ENCODE assay signal across 8 cellular contexts in genomic region chr2:161415041-161415440, GRCh38. TPM values are rescaled to one million over a fixed set of nuclear protein-coding genes. Genes with fewer than 3 reads are reported as not detected.
DNase-seq lines count a peak whose midpoint lies in the region; ATAC-seq, FAIRE-seq and TF ChIP-seq lines count a peak whose summit lies in the region.

No MANE protein-coding gene starts in this region.

- H3K27me3 ChIP-seq in PC-9 (ENCODE audit: insufficient read depth, low read depth) (no peaks in the 10 kb centered on the region), endothelial cell of umbilical vein (ENCODE audit: control insufficient read depth in 2 of 2, insufficient read depth in 2 of 2, low read length in 2 of 2) (peaks cover 49 to 56% of the 10 kb centered on the region in 2 experiments)

- FAIRE-seq in endothelial cell of umbilical vein (lab: Jason Lieb, UNC), result no peak

- peak; percentile 30 for ATAC-seq in HG02610 (IDR thresholded peaks at IDR 0.05; ENCODE audit: unreplicated experiment)
- ATAC-seq in sciatic nerve, result peak; percentile 10
- ATAC-seq in esophagus mucosa, result no peak

- H3K9me1 ChIP-seq in endothelial cell of umbilical vein (replicated peaks; ENCODE audit: control insufficient read depth, extremely low read depth, insufficient read depth, low read length), result no peaks in the 10 kb centered on the region

- no peaks in the 10 kb centered on the region for H3K9me3 ChIP-seq in PC-9 (ENCODE audit: insufficient read depth, low read depth)
- no peaks in the 10 kb centered on the region for H3K9me3 ChIP-seq in endothelial cell of umbilical vein (replicated peaks; ENCODE audit: control insufficient read depth, insufficient read depth, low read length)

- H3K27ac ChIP-seq in PC-9 (no peak overlapping the region), endothelial cell of umbilical vein (ENCODE audit: insufficient read depth, low read depth, low read length) (no peak overlapping the region)

- 0 out of 2 replicates have a peak, but pooled peaks cover 5% of the 10 kb centered on the region for H3F3A ChIP-seq in PC-9 (ENCODE audit: insufficient read depth, low read depth)

- H3K4me2 ChIP-seq in PC-9 (peak overlapping the region; percentile 46; the same call in 1 of the 2 replicates), endothelial cell of umbilical vein (ENCODE audit: insufficient read depth, low read length) (peak overlapping the region; percentile 30)

- no peaks in the 10 kb centered on the region for H3K79me2 ChIP-seq in PC-9 (ENCODE audit: low read depth)
- no peaks in the 10 kb centered on the region for H3K79me2 ChIP-seq in endothelial cell of umbilical vein (ENCODE audit: control insufficient read depth, insufficient read depth, low read length)

- H2AFZ ChIP-seq in PC-9 (no peak overlapping the region), endothelial cell of umbilical vein (ENCODE audit: low read depth, low read length) (no peak overlapping the region)

- TF ChIP-seq CTCF in PC-9 (conservative IDR thresholded peaks at IDR 0.05), result no peak
- no peak for TF ChIP-seq CTCF in endothelial cell of umbilical vein (IDR thresholded peaks at IDR 0.05; ENCODE audit: extremely low read depth in 1 of 2, insufficient read depth in 1 of 2, low read depth in 1 of 2, low read length in 2 of 2)

- dilution Hi-C loops in endothelial cell of umbilical vein (cut with MboI; ENCODE audit: extremely low pct_ligation_motif_present, low sequenced_read_pairs), result no loop called here

- H3K9me2 ChIP-seq in PC-9 (ENCODE audit: insufficient read depth), result no peaks in the 10 kb centered on the region

- no peak overlapping the region; the same call in 1 of the 2 replicates for H3K4me3 ChIP-seq in PC-9
- peak overlapping the region in 1 of 3 experiments; percentile 43 for H3K4me3 ChIP-seq in endothelial cell of umbilical vein (replicated peaks in 1 of 3; ENCODE audit: insufficient read depth in 1 of 3, low read depth in 1 of 3, low read length in 3 of 3)

- H3K9ac ChIP-seq in endothelial cell of umbilical vein (replicated peaks; ENCODE audit: extremely low read depth, insufficient read depth, low read length), result no peak overlapping the region

- CTCF ChIA-PET in PC-9 (lab: Charles Lee) (interaction anchor here (0.5 kb wide), 1 partner anchor 707 kb away, joined by 6 read pairs; no protein-coding TSS in a partner anchor), endothelial cell of umbilical vein (lab: Charles Lee) (interaction anchor here (1.4 to 1.9 kb wide), 2 partner anchors 10 to 12 kb away, joined by 4 to 8 read pairs; no protein-coding TSS in a partner anchor)

- POLR2A ChIA-PET in PC-9 (lab: Charles Lee; ENCODE audit: unreplicated experiment) (no interaction called here), endothelial cell of umbilical vein (lab: Charles Lee) (no interaction called here)

- BruUV-seq in PC-9 (replicated peaks; lab: Mats Ljungman, UMichigan), result no TSS peak
- BruUV-seq in endothelial cell of umbilical vein (replicated peaks; lab: Mats Ljungman, UMichigan), result no TSS peak

- intact Hi-C loops in PC-9 (cut with micrococcal nuclease; ENCODE audit: unreplicated experiment) (no loop called here), endothelial cell of umbilical vein (cut with micrococcal nuclease) (no loop called here), sciatic nerve (cut with DNase I) (no loop called here)

- H3K4me1 ChIP-seq in PC-9 (replicated peaks; ENCODE audit: insufficient read depth) (no peaks in the 10 kb centered on the region), endothelial cell of umbilical vein (ENCODE audit: control insufficient read depth, extremely low read depth, insufficient read depth, low read length) (peaks cover 12% of the 10 kb centered on the region)

- peak; percentile 22 for DNase-seq in NCI-H510A treated with DMSO at 0.1 percent for 48 hours (lab: John Stamatoyannopoulos, UW)
- DNase-seq in NCI-H510A (lab: John Stamatoyannopoulos, UW), result no peak
- DNase-seq in PC-9, result no peak
- no peak for DNase-seq in endothelial cell of umbilical vein (ENCODE audit: low read depth, low spot score)
- DNase-seq in sciatic nerve (ENCODE audit: low spot score), result no peak
- no peak for DNase-seq in cerebellar nuclear complex (lab: John Stamatoyannopoulos, UW)

- no peak for TF ChIP-seq POLR2A in endothelial cell of umbilical vein (IDR thresholded peaks at IDR 0.05; ENCODE audit: low read depth, low read length)

- no peaks in the 10 kb centered on the region for H3K36me3 ChIP-seq in PC-9 (ENCODE audit: low read depth)
- no peaks in the 10 kb centered on the region for H3K36me3 ChIP-seq in endothelial cell of umbilical vein (ENCODE audit: control insufficient read depth in 2 of 2, extremely low read depth in 1 of 2, insufficient read depth in 2 of 2, low read length in 2 of 2)

- no peaks in the 10 kb centered on the region for H4K20me1 ChIP-seq in PC-9 (ENCODE audit: insufficient read depth)
- no peaks in the 10 kb centered on the region for H4K20me1 ChIP-seq in endothelial cell of umbilical vein (replicated peaks; ENCODE audit: control insufficient read depth, extremely low read depth, insufficient read depth, low read length)

TF ChIP-seq in endothelial cell of umbilical vein, 7 proteins besides CTCF, POLR2A, EP300 and RAD21:
- TF ChIP-seq JUN (IDR thresholded peaks at IDR 0.05; ENCODE audit: borderline replicate concordance, insufficient read depth, insufficient read length, low read depth), result no peak
- no peak for TF ChIP-seq GATA2 (IDR thresholded peaks at IDR 0.05; ENCODE audit: insufficient read depth, insufficient read length, low read depth, low read length)
- TF ChIP-seq EZH2 (IDR thresholded peaks at IDR 0.05; ENCODE audit: borderline replicate concordance, low read depth, low read length, severe bottlenecking), result peak; percentile 52
TF ChIP-seq in endothelial cell of umbilical vein: peak in this region for 1.

RNA-seq across cellular contexts. Expression of gene TBR1, which starts 1.1 kb away (rescaled TPM):
- total RNA-seq in PC-9 (2021) (not detected in 2 replicates), endothelial cell of umbilical vein (0.09 and 0.11 TPM in 2 replicates), sciatic nerve (not detected), esophagus mucosa (not detected)
- 0.05 and 0.14 TPM in 2 replicates for polyA plus RNA-seq in endothelial cell of umbilical vein
- 0.01 and 0.07 TPM in 2 replicates for polyA plus RNA-seq in endothelial cell of umbilical vein (2011; cell fraction: cytosol; rRNA removed)
- polyA plus RNA-seq in endothelial cell of umbilical vein (2011; cell fraction: nucleus; rRNA removed), result 0.18 and 0.25 TPM in 2 replicates
- 0.04 TPM in 1 of 2 replicates, not detected in the other for polyA plus RNA-seq in endothelial cell of umbilical vein (2012)
- 0.02 TPM in 1 of 2 replicates, not detected in the other for polyA minus RNA-seq in endothelial cell of umbilical vein
- polyA minus RNA-seq in endothelial cell of umbilical vein (2011; cell fraction: cytosol; rRNA and poly(A)+ RNA removed), result not detected
- polyA minus RNA-seq in endothelial cell of umbilical vein (2011; cell fraction: nucleus; rRNA and poly(A)+ RNA removed), result 0.48 and 0.72 TPM in 2 replicates
